Comparison of ENCODE assay signal across 8 cellular contexts in the genomic region with DNA sequence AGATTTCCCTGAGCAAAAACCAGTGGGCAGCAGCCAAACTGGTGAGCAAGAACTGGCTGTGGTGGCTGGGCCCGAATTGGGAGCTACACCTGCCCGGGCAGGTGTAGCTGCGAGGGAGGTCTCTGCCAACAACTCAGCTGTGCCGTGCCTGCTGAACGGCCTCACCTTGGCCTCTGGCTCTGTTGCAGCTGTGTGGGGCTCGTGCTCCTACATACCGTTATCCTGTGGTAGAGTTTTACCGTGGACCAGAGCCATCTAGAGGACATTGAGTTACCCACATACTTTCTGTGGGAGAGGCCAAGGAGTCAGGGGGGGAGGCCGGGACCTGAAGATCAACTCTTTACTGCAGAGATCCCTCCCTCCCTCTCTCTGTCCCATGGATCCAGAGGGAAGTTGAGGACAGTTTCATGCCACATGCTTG. TPM values are rescaled to one million over a fixed set of nuclear protein-coding genes. Genes with fewer than 3 reads are reported as not detected.
DNase-seq lines count a peak whose midpoint lies in the region; ATAC-seq and TF ChIP-seq lines count a peak whose summit lies in the region.

No MANE protein-coding gene starts in this region.

- H3K9me3 ChIP-seq in CD4-positive, alpha-beta T cell (ENCODE audit: control insufficient read depth, low read length) = no peaks in the 10 kb centered on the region

- H3K4me1 Mint-ChIP-seq in CD4-positive, alpha-beta T cell (ENCODE audit: low read depth) = peaks cover 64% of the 10 kb centered on the region

- H3K4me3 Mint-ChIP-seq in CD4-positive, alpha-beta T cell = no peak overlapping the region

- ATAC-seq in CD4-positive, alpha-beta T cell (ENCODE audit: poor library complexity) = peak; percentile 86
- ATAC-seq in GM18870 (IDR thresholded peaks at IDR 0.05; ENCODE audit: unreplicated experiment) (peak; percentile 70), HG03159 (IDR thresholded peaks at IDR 0.05; ENCODE audit: unreplicated experiment) (peak; percentile 76), left ventricle myocardium superior (peak; percentile 57), sciatic nerve (no peak)

- POLR2A ChIA-PET in CD4-positive, alpha-beta T cell (lab: Charles Lee) = no interaction called here

- no peak overlapping the region for H3K27ac ChIP-seq in CD4-positive, alpha-beta T cell (ENCODE audit: low read depth, low read length)

- no peaks in the 10 kb centered on the region for H3K27me3 ChIP-seq in CD4-positive, alpha-beta T cell (ENCODE audit: control insufficient read depth, insufficient read depth, low read length)

- TF ChIP-seq CTCF in CD4-positive, alpha-beta T cell (IDR thresholded peaks at IDR 0.05) = peak; percentile 34

- intact Hi-C loops in CD4-positive, alpha-beta T cell (cut with DNase I, micrococcal nuclease) = loop anchor here (1.0 to 5.0 kb wide), 5 partner anchors 37 to 437 kb away; no protein-coding TSS in a partner anchor
- intact Hi-C loops in left ventricle myocardium superior (cut with micrococcal nuclease) = no loop called here
- intact Hi-C loops in sciatic nerve (cut with DNase I) = no loop called here

- no peak overlapping the region for H3K27ac Mint-ChIP-seq in CD4-positive, alpha-beta T cell

- H3K9me3 Mint-ChIP-seq in CD4-positive, alpha-beta T cell = no peaks in the 10 kb centered on the region

- peak in 9 of 10 experiments; percentile 7 to 39 (median 13) for DNase-seq in CD4-positive, alpha-beta T cell
- DNase-seq in SKM-1 (lab: John Stamatoyannopoulos, UW; ENCODE audit: unreplicated experiment) (peak; percentile 42), left ventricle myocardium superior (no peak), DMS153 (lab: John Stamatoyannopoulos, UW) (no peak), sciatic nerve (ENCODE audit: low spot score) (no peak), ureter (ENCODE audit: low spot score) (no peak)

- H3K36me3 Mint-ChIP-seq in CD4-positive, alpha-beta T cell (ENCODE audit: low read depth) = no peaks in the 10 kb centered on the region

- H3K27me3 Mint-ChIP-seq in CD4-positive, alpha-beta T cell = no peaks in the 10 kb centered on the region

- CTCF ChIA-PET in CD4-positive, alpha-beta T cell (lab: Charles Lee) = no interaction called here

RNA-seq across cellular contexts. Expression of gene CLYBL, which starts 8.0 kb away (rescaled TPM):
- total RNA-seq in CD4-positive, alpha-beta T cell = 1 to 10 TPM; 4.7 to 6.4 TPM
- total RNA-seq in left ventricle myocardium superior (24.5 TPM), sciatic nerve (7.8 TPM), ureter (22.1 TPM)

Comparison
In these comparisons a context has a peak if more than half of its experiments do, and no peak if none do; other contexts are left out.
1. DNase-seq: peak in CD4-positive, alpha-beta T cell (9 of 10) and SKM-1 (single experiment); none in left ventricle myocardium superior (single experiment), DMS153 (single experiment), sciatic nerve (single experiment) and ureter (single experiment).
2. intact Hi-C loops: an anchor here in CD4-positive, alpha-beta T cell (1.0 to 5.0 kb wide); none called in left ventricle myocardium superior and sciatic nerve.